29 cellular contexts compared by ENCODE assay signal in the genomic region with DNA sequence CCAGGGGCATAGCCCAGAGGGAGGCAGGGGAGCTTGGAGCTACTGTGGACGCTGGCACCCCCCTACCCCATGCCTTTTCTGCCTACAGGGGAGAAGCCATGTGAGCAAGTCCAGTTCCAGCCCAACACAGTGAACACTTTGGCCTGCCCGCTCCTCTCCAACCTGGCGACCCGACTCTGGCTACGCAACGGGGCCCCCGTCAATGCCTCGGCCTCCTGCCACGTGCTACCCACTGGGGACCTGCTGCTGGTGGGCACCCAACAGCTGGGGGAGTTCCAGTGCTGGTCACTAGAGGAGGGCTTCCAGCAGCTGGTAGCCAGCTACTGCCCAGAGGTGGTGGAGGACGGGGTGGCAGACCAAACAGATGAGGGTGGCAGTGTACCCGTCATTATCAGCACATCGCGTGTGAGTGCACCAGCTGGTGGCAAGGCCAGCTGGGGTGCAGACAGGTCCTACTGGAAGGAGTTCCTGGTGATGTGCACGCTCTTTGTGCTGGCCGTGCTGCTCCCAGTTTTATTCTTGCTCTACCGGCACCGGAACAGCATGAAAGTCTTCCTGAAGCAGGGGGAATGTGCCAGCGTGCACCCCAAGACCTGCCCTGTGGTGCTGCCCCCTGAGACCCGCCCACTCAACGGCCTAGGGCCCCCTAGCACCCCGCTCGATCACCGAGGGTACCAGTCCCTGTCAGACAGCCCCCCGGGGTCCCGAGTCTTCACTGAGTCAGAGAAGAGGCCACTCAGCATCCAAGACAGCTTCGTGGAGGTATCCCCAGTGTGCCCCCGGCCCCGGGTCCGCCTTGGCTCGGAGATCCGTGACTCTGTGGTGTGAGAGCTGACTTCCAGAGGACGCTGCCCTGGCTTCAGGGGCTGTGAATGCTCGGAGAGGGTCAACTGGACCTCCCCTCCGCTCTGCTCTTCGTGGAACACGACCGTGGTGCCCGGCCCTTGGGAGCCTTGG. TPM values are rescaled to one million over a fixed set of nuclear protein-coding genes. Genes with fewer than 3 reads are reported as not detected.
DNase-seq lines count a peak whose midpoint lies in the region; ATAC-seq, FAIRE-seq and TF ChIP-seq lines count a peak whose summit lies in the region.
"Had no signal": no experiment of that assay in that cellular context is flagged by ENCODE, and none has a peak within 500 bp of the region (broad histone marks: within the 10 kb centered on the region; RNA-seq: fewer than 3 reads in every experiment).

No MANE protein-coding gene starts in this region.

- H3K36me3 ChIP-seq in K562 (ENCODE audit: control insufficient read depth, insufficient read depth, low read length) (peaks cover 92% of the 10 kb centered on the region), muscle layer of colon (ENCODE audit: insufficient read depth, low read length) (peaks cover 67% of the 10 kb centered on the region), mammary epithelial cell (ENCODE audit: insufficient read depth, low read length) (peaks cover 48% of the 10 kb centered on the region)
- H3K36me3 ChIP-seq: neural progenitor cell had no signal

- no peak for TF ChIP-seq POLR2A in K562 (conservative IDR thresholded peaks at IDR 0.05)

- no peak overlapping the region for H3K27ac ChIP-seq in K562 (ENCODE audit: extremely low read depth, low read depth, low read length)
- peak overlapping the region; percentile 73 for H3K27ac ChIP-seq in muscle layer of colon (ENCODE audit: low read depth, low read length)
- no peak overlapping the region for H3K27ac ChIP-seq in mammary epithelial cell (ENCODE audit: insufficient read depth, low read depth, low read length)
- H3K27ac ChIP-seq: lower lobe of right lung, neural progenitor cell, thoracic aorta had no signal

- H3K79me2 ChIP-seq in K562 (ENCODE audit: control insufficient read depth, insufficient read depth, low read length) (peaks cover 19% of the 10 kb centered on the region), mammary epithelial cell (ENCODE audit: insufficient read depth, low read length) (peaks cover 41% of the 10 kb centered on the region)

- WGBS in K562 (ENCODE audit: insufficient coverage, low coverage, missing lambda C conversion rate), result 92% methylated on average over 33 of the region's 38 CpGs
- 93% methylated on average over 25 of the region's 38 CpGs for WGBS in mammary epithelial cell (ENCODE audit: low coverage, missing lambda C conversion rate)

- H3K9me3 Mint-ChIP-seq in activated T-cell treated with anti-CD3 and anti-CD28 coated beads, Interleukin-2, amount 50 U/mL, for 24 hours, result no peaks in the 10 kb centered on the region
- H3K9me3 Mint-ChIP-seq: activated T-cell treated with anti-CD3 and anti-CD28 coated beads, Interleukin-2, amount 50 U/mL, for 4 hours; neural progenitor cell; T-helper 1 cell treated with Interleukin-12 subunit alpha and Interleukin-12 subunit beta and Interleukin-4 antibody, amounts not matched to agents 30 μg/mL and 1 μg/mL, for 36 hours had no signal

- TF ChIP-seq EP300 in K562 (IDR thresholded peaks at IDR 0.05; ENCODE audit: low read length), result no peak

- H2AFZ ChIP-seq in K562 (ENCODE audit: low read depth, low read length), result no peak overlapping the region
- no peak overlapping the region for H2AFZ ChIP-seq in mammary epithelial cell (ENCODE audit: low read depth, low read length)
- H2AFZ ChIP-seq: neural progenitor cell had no signal

- peaks cover 7 to 38% of the 10 kb centered on the region in 2 experiments; a peak in 3 of 5 replicates for H3K4me1 ChIP-seq in K562 (replicated peaks in 1 of 2; ENCODE audit: control insufficient read depth in 2 of 2, insufficient read depth in 2 of 2, low read length in 2 of 2)
- peaks cover 52% of the 10 kb centered on the region for H3K4me1 ChIP-seq in muscle layer of colon (ENCODE audit: insufficient read depth, low read length)
- no peaks in the 10 kb centered on the region for H3K4me1 ChIP-seq in mammary epithelial cell (ENCODE audit: insufficient read depth, low read length)
- H3K4me1 ChIP-seq: Caco-2, neural progenitor cell had no signal

- intact Hi-C loops in K562 (cut with micrococcal nuclease), result no loop called here
- intact Hi-C loops in mammary epithelial cell (cut with micrococcal nuclease), result no loop called here

- no peak for TF ChIP-seq RAD21 in K562 (CRISPR knock-in tag; conservative IDR thresholded peaks at IDR 0.05 in 1 of 2, IDR thresholded peaks at IDR 0.05 in 1 of 2)

- no TSS peak for BruUV-seq in K562 (replicated peaks; lab: Mats Ljungman, UMichigan)
- BruUV-seq in mammary epithelial cell (replicated peaks; lab: Mats Ljungman, UMichigan), result no TSS peak

- dilution Hi-C loops in mammary epithelial cell (cut with HindIII; ENCODE audit: low sequenced_read_pairs), result no loop called here

- in situ Hi-C loops in K562 (cut with MboI) (no loop called here), mammary epithelial cell (cut with MboI; ENCODE audit: low sequenced_read_pairs in 2 of 2) (no loop called here)

- no peaks in the 10 kb centered on the region for H3K9me1 ChIP-seq in K562 (ENCODE audit: control insufficient read depth, insufficient read depth, low read length)

- POLR2A ChIA-PET in K562 (lab: Yijun Ruan, JAX), result interaction anchor here (0.6 to 0.9 kb wide), 4 partner anchors 8 to 251 kb away, joined by 3 read pairs; partner anchors contain the start of gene SEMA4B

- no peak for DNase-seq in activated T-cell treated with anti-CD3 and anti-CD28 coated beads, Interleukin-2, amount 50 U/mL, for 24 hours
- no peak for DNase-seq in activated T-cell treated with anti-CD3 and anti-CD28 coated beads, Interleukin-2, amount 50 U/mL, for 48 hours
- DNase-seq in K562 (ENCODE audit: extremely low read depth in 1 of 4, low spot score in 3 of 4) (no peak), urothelium cell line (ENCODE audit: low spot score) (no peak), mammary epithelial cell (no peak), NCI-H2171 treated with DMSO at 0.1 percent for 48 hours (lab: John Stamatoyannopoulos, UW) (no peak)
- DNase-seq: 8988T; activated CD4-positive, alpha-beta T cell treated with anti-CD3 and anti-CD28 coated beads for 1 hour; activated naive CD4-positive, alpha-beta T cell; activated T-cell treated with anti-CD3 and anti-CD28 coated beads, Interleukin-2, amount 50 U/mL, for 4 hours; Caco-2; DMS79 treated with DMSO at 0.1 percent for 48 hours; GF-D8; head of caudate nucleus; lower lobe of right lung; NCI-H1105; NCI-H1930; NCI-H2227 treated with DMSO at 0.1 percent for 48 hours; posterior cingulate gyrus; RPMI8226; stimulated activated CD4-positive, alpha-beta T cell treated with anti-CD3 and anti-CD28 coated beads, Interleukin-15, amount 100 ng/mL, for 24 hours; stimulated activated naive CD8-positive, alpha-beta T cell treated with anti-CD3 and anti-CD28 coated beads, Interleukin-15, Interleukin-2, amounts not matched to agents 100 U/mL and 50 U/mL, for 24 hours had no signal

- 0 out of 2 replicates have a peak, but pooled peaks cover 4% of the 10 kb centered on the region for H4K20me1 ChIP-seq in K562 (replicated peaks; ENCODE audit: control insufficient read depth, insufficient read depth, low read length)
- no peaks in the 10 kb centered on the region for H4K20me1 ChIP-seq in mammary epithelial cell (ENCODE audit: insufficient read depth, low read length)

- H3K27ac Mint-ChIP-seq in activated T-cell treated with anti-CD3 and anti-CD28 coated beads, Interleukin-2, amount 50 U/mL, for 24 hours, result peak overlapping the region; percentile 97
- H3K27ac Mint-ChIP-seq: neural progenitor cell; T-helper 1 cell treated with Interleukin-12 subunit alpha and Interleukin-12 subunit beta and Interleukin-4 antibody, amounts not matched to agents 30 μg/mL and 1 μg/mL, for 36 hours had no signal

- H3K27me3 Mint-ChIP-seq in activated T-cell treated with anti-CD3 and anti-CD28 coated beads, Interleukin-2, amount 50 U/mL, for 24 hours, result no peaks in the 10 kb centered on the region

- H3K9ac ChIP-seq in K562 (ENCODE audit: insufficient read depth in 1 of 2, low read depth in 2 of 2, low read length in 2 of 2), result peak overlapping the region in 1 of 2 experiments; percentile 50; a peak in 2 of 4 replicates
- H3K9ac ChIP-seq in muscle layer of colon (ENCODE audit: low read length), result no peak overlapping the region
- H3K9ac ChIP-seq in mammary epithelial cell (ENCODE audit: insufficient read depth, low read length), result no peak overlapping the region
- H3K9ac ChIP-seq: neural progenitor cell had no signal

- no peak for FAIRE-seq in K562 (lab: Jason Lieb, UNC)
- peak; percentile 37 for FAIRE-seq in urothelium cell line (lab: Jason Lieb, UNC)

- TF ChIP-seq CTCF in K562 (IDR thresholded peaks at IDR 0.05 in 2 of 3, conservative IDR thresholded peaks at IDR 0.05 in 1 of 3; ENCODE audit: insufficient read depth in 2 of 3, low read depth in 1 of 3, low read length in 3 of 3) (no peak), mammary epithelial cell (conservative IDR thresholded peaks at IDR 0.05 in 1 of 2, IDR thresholded peaks at IDR 0.05 in 1 of 2; ENCODE audit: extremely low read depth in 1 of 2, insufficient read depth in 1 of 2, low read depth in 1 of 2, low read length in 2 of 2) (no peak)

- H3K27me3 ChIP-seq in K562 (ENCODE audit: control insufficient read depth in 2 of 2, insufficient read depth in 2 of 2, low read length in 2 of 2) (no peaks in the 10 kb centered on the region), muscle layer of colon (ENCODE audit: control insufficient read depth in 1 of 2, insufficient read depth in 2 of 2, low read length in 2 of 2) (no peaks in the 10 kb centered on the region), mammary epithelial cell (ENCODE audit: insufficient read depth, low read length) (no peaks in the 10 kb centered on the region)

- no peak for ATAC-seq in K562
- ATAC-seq in HG03439 (IDR thresholded peaks at IDR 0.05; ENCODE audit: unreplicated experiment), result no peak
- ATAC-seq: activated T-cell treated with anti-CD3 and anti-CD28 coated beads, Interleukin-2, amount 50 U/mL, for 4 hours; lower lobe of right lung; stimulated activated naive CD8-positive, alpha-beta T cell treated with anti-CD3 and anti-CD28 coated beads, Interleukin-15, Interleukin-2, amounts not matched to agents 100 U/mL and 50 U/mL, for 24 hours had no signal

- peaks cover 38% of the 10 kb centered on the region for H3K4me1 Mint-ChIP-seq in activated T-cell treated with anti-CD3 and anti-CD28 coated beads, Interleukin-2, amount 50 U/mL, for 24 hours (ENCODE audit: low read depth)

- H3K4me2 ChIP-seq in K562 (ENCODE audit: insufficient read depth, low read length), result no peak overlapping the region
- H3K4me2 ChIP-seq in mammary epithelial cell (ENCODE audit: insufficient read depth, low read depth, low read length), result no peak overlapping the region
- H3K4me2 ChIP-seq: neural progenitor cell had no signal

- no peak overlapping the region for H3K4me3 ChIP-seq in K562
- no peak overlapping the region for H3K4me3 ChIP-seq in muscle layer of colon (ENCODE audit: low read depth in 1 of 2, low read length in 2 of 2)
- H3K4me3 ChIP-seq in mammary epithelial cell (replicated peaks in 1 of 3; ENCODE audit: insufficient read depth in 1 of 3, low read depth in 2 of 3, low read length in 3 of 3), result no peak overlapping the region
- H3K4me3 ChIP-seq: lower lobe of right lung, neural progenitor cell, thoracic aorta had no signal

- H3K9me3 ChIP-seq in K562 (replicated peaks; ENCODE audit: control insufficient read depth, insufficient read depth, low read depth, low read length), result no peaks in the 10 kb centered on the region
- no peaks in the 10 kb centered on the region for H3K9me3 ChIP-seq in muscle layer of colon (ENCODE audit: low read length)
- H3K9me3 ChIP-seq in mammary epithelial cell (replicated peaks; ENCODE audit: insufficient read depth, low read length), result no peaks in the 10 kb centered on the region
- H3K9me3 ChIP-seq: Caco-2, lower lobe of right lung, thoracic aorta had no signal

- peaks cover 77% of the 10 kb centered on the region for H3K36me3 Mint-ChIP-seq in activated T-cell treated with anti-CD3 and anti-CD28 coated beads, Interleukin-2, amount 50 U/mL, for 24 hours (ENCODE audit: low read depth)

- CTCF ChIA-PET in K562 (lab: Yijun Ruan, JAX; ENCODE audit: low intra/inter-chr PET ratio) (no interaction called here), mammary epithelial cell (lab: Charles Lee; ENCODE audit: low non-redundant PET) (no interaction called here)

- no peak overlapping the region for H3K4me3 Mint-ChIP-seq in activated T-cell treated with anti-CD3 and anti-CD28 coated beads, Interleukin-2, amount 50 U/mL, for 24 hours
- H3K4me3 Mint-ChIP-seq: activated T-cell treated with anti-CD3 and anti-CD28 coated beads, Interleukin-2, amount 50 U/mL, for 4 hours; neural progenitor cell; T-helper 1 cell treated with Interleukin-12 subunit alpha and Interleukin-12 subunit beta and Interleukin-4 antibody, amounts not matched to agents 30 μg/mL and 1 μg/mL, for 36 hours had no signal

RNA-seq across cellular contexts. Expression of gene CIB1, which starts 5.6 kb away (rescaled TPM):
- 14.3 and 33.8 TPM in 2 replicates for total RNA-seq in K562 (2011; cell fraction: chromatin; rRNA removed; ENCODE audit: low replicate concordance)
- 35.9 and 36.5 TPM in 2 replicates for total RNA-seq in K562 (2011; cell fraction: nucleolus; rRNA removed)
- 26.0 and 30.1 TPM in 2 replicates for total RNA-seq in K562 (2011; cell fraction: nucleoplasm; rRNA removed)
- 61.4 and 94.5 TPM in 2 replicates for total RNA-seq in K562 (2014; rRNA removed)
- 46.9 and 49.6 TPM in 2 replicates for total RNA-seq in K562 (2014; rRNA removed; fragmentation: Illumina TruSeq; extraction: Trizol)
- 63.4 and 64.5 TPM in 2 replicates for total RNA-seq in K562 (2015; rRNA removed; fragmentation: Illumina TruSeq; extraction: Trizol)
- total RNA-seq in K562 (2021), result 106 and 107 TPM in 2 replicates
- polyA plus RNA-seq in K562 (2011; rRNA removed), result 136 and 186 TPM in 2 replicates
- 212 and 302 TPM in 2 replicates for polyA plus RNA-seq in K562 (2011; cell fraction: cytosol; rRNA removed)
- polyA plus RNA-seq in K562 (2011; cell fraction: nucleus; rRNA removed), result 104 and 147 TPM in 2 replicates
- 132 and 166 TPM in 2 replicates for polyA plus RNA-seq in K562 (2012)
- 107 and 138 TPM in 2 replicates for polyA plus RNA-seq in K562 (2014; fragmentation: Illumina TruSeq; extraction: Trizol)
- 10 to 100 TPM; 14.9 to 33.8 TPM for polyA plus RNA-seq in K562 (2014; fragmentation: Nextera tagmentation; extraction: Ambion mirVana)
- polyA plus RNA-seq in K562 (2014; rRNA removed), result 128 and 142 TPM in 2 replicates
- 38.2 and 47.4 TPM in 2 replicates for polyA minus RNA-seq in K562 (2011; rRNA and poly(A)+ RNA removed)
- polyA minus RNA-seq in K562 (2011; cell fraction: cytosol; rRNA and poly(A)+ RNA removed), result 35.2 and 37.1 TPM in 2 replicates
- polyA minus RNA-seq in K562 (2011; cell fraction: nucleus; rRNA and poly(A)+ RNA removed), result 10.0 and 16.9 TPM in 2 replicates
- total RNA-seq in mammary epithelial cell, result 10 to 100 TPM; 14.8 to 74.6 TPM
- polyA plus RNA-seq in mammary epithelial cell, result 115 TPM
- polyA minus RNA-seq in mammary epithelial cell, result 42.4 TPM

RNA-seq across cellular contexts. Expression of gene GDPGP1, which starts 5.9 kb away (rescaled TPM):
- 9.0 and 29.0 TPM in 2 replicates for total RNA-seq in K562 (2011; cell fraction: chromatin; rRNA removed; ENCODE audit: low replicate concordance)
- total RNA-seq in K562 (2011; cell fraction: nucleolus; rRNA removed), result 29.9 and 32.4 TPM in 2 replicates
- 18.3 and 18.8 TPM in 2 replicates for total RNA-seq in K562 (2011; cell fraction: nucleoplasm; rRNA removed)
- total RNA-seq in K562 (2014; rRNA removed) (3.9 and 4.0 TPM in 2 replicates), K562 (2014; rRNA removed; fragmentation: Illumina TruSeq; extraction: Trizol) (2.8 and 3.0 TPM in 2 replicates), K562 (2015; rRNA removed; fragmentation: Illumina TruSeq; extraction: Trizol) (2.4 and 3.0 TPM in 2 replicates), K562 (2021) (6.0 and 6.1 TPM in 2 replicates), mammary epithelial cell (1 to 10 TPM; 3.9 to 6.8 TPM)
- polyA plus RNA-seq in K562 (2011; rRNA removed) (3.7 and 4.0 TPM in 2 replicates), K562 (2014; fragmentation: Illumina TruSeq; extraction: Trizol) (1.2 and 2.0 TPM in 2 replicates), K562 (2014; fragmentation: Nextera tagmentation; extraction: Ambion mirVana) (under 1 TPM; 0.78 to 0.92 TPM), K562 (2014; rRNA removed) (2.6 and 3.3 TPM in 2 replicates), mammary epithelial cell (2.6 TPM)
- 1.4 and 2.7 TPM in 2 replicates for polyA plus RNA-seq in K562 (2011; cell fraction: cytosol; rRNA removed)
- 9.9 and 12.7 TPM in 2 replicates for polyA plus RNA-seq in K562 (2011; cell fraction: nucleus; rRNA removed)
- 2.3 and 4.2 TPM in 2 replicates for polyA plus RNA-seq in K562 (2012)
- polyA minus RNA-seq in K562 (2011; rRNA and poly(A)+ RNA removed), result 7.1 and 7.7 TPM in 2 replicates
- polyA minus RNA-seq in K562 (2011; cell fraction: cytosol; rRNA and poly(A)+ RNA removed), result 6.0 and 7.6 TPM in 2 replicates
- polyA minus RNA-seq in K562 (2011; cell fraction: nucleus; rRNA and poly(A)+ RNA removed), result 13.9 and 15.4 TPM in 2 replicates
- polyA minus RNA-seq in mammary epithelial cell, result 7.6 TPM

RNA-seq across cellular contexts. Expression of gene TTLL13, which starts 21.3 kb away (rescaled TPM):
- total RNA-seq in K562 (2011; cell fraction: chromatin; rRNA removed; ENCODE audit: low replicate concordance), result 1.1 and 1.4 TPM in 2 replicates
- 0.53 and 0.83 TPM in 2 replicates for total RNA-seq in K562 (2011; cell fraction: nucleolus; rRNA removed)
- total RNA-seq in K562 (2011; cell fraction: nucleoplasm; rRNA removed), result 0.37 and 0.76 TPM in 2 replicates
- 0.04 TPM in 1 of 2 replicates, not detected in the other for total RNA-seq in K562 (2014; rRNA removed)
- total RNA-seq in K562 (2014; rRNA removed; fragmentation: Illumina TruSeq; extraction: Trizol), result 0.10 and 0.22 TPM in 2 replicates
- 0.11 TPM in 1 of 2 replicates, not detected in the other for total RNA-seq in K562 (2015; rRNA removed; fragmentation: Illumina TruSeq; extraction: Trizol)
- total RNA-seq in K562 (2021), result 0.11 and 0.36 TPM in 2 replicates
- 0.20 and 0.24 TPM in 2 replicates for polyA plus RNA-seq in K562 (2011; rRNA removed)
- 0.22 and 0.24 TPM in 2 replicates for polyA plus RNA-seq in K562 (2011; cell fraction: cytosol; rRNA removed)
- 0.49 and 0.74 TPM in 2 replicates for polyA plus RNA-seq in K562 (2011; cell fraction: nucleus; rRNA removed)
- polyA plus RNA-seq in K562 (2012), result 0.17 and 0.55 TPM in 2 replicates
- polyA plus RNA-seq in K562 (2014; fragmentation: Illumina TruSeq; extraction: Trizol), result 0.12 TPM in 1 of 2 replicates, not detected in the other
- under 1 TPM; 0.10 to 0.17 TPM for polyA plus RNA-seq in K562 (2014; fragmentation: Nextera tagmentation; extraction: Ambion mirVana)
- 0.05 TPM in 1 of 2 replicates, not detected in the other for polyA plus RNA-seq in K562 (2014; rRNA removed)
- polyA minus RNA-seq in K562 (2011; rRNA and poly(A)+ RNA removed), result 0.28 and 0.51 TPM in 2 replicates
- polyA minus RNA-seq in K562 (2011; cell fraction: cytosol; rRNA and poly(A)+ RNA removed), result not detected in 2 replicates
- 0.22 and 0.40 TPM in 2 replicates for polyA minus RNA-seq in K562 (2011; cell fraction: nucleus; rRNA and poly(A)+ RNA removed)
- under 1 TPM; 0.17 to 0.21 TPM for total RNA-seq in mammary epithelial cell
- 0.02 TPM for polyA plus RNA-seq in mammary epithelial cell
- polyA minus RNA-seq in mammary epithelial cell, result not detected
- total RNA-seq: kidney epithelial cell, lower lobe of right lung, MCF 10A, thoracic aorta had no signal

RNA-seq across cellular contexts. Expression of gene SEMA4B, which starts 27.0 kb away (rescaled TPM):
- total RNA-seq in K562 (2011; cell fraction: chromatin; rRNA removed; ENCODE audit: low replicate concordance), result 229 and 471 TPM in 2 replicates
- total RNA-seq in K562 (2011; cell fraction: nucleolus; rRNA removed), result 275 and 311 TPM in 2 replicates
- 234 and 268 TPM in 2 replicates for total RNA-seq in K562 (2011; cell fraction: nucleoplasm; rRNA removed)
- total RNA-seq in K562 (2014; rRNA removed) (11.0 and 38.7 TPM in 2 replicates), K562 (2014; rRNA removed; fragmentation: Illumina TruSeq; extraction: Trizol) (8.5 and 10.7 TPM in 2 replicates), K562 (2015; rRNA removed; fragmentation: Illumina TruSeq; extraction: Trizol) (16.7 and 17.7 TPM in 2 replicates), K562 (2021) (33.6 and 37.9 TPM in 2 replicates), mammary epithelial cell (100 to 1,000 TPM in 1 of 2 donors, 10 to 100 TPM in 1; 44.3 to 108 TPM)
- polyA plus RNA-seq in K562 (2011; rRNA removed) (28.8 and 56.9 TPM in 2 replicates), K562 (2014; fragmentation: Illumina TruSeq; extraction: Trizol) (10.9 and 16.9 TPM in 2 replicates), K562 (2014; fragmentation: Nextera tagmentation; extraction: Ambion mirVana) (1 to 10 TPM; 1.3 to 1.5 TPM), K562 (2014; rRNA removed) (24.8 and 27.8 TPM in 2 replicates), mammary epithelial cell (85.9 TPM)
- polyA plus RNA-seq in K562 (2011; cell fraction: cytosol; rRNA removed), result 31.0 and 40.4 TPM in 2 replicates
- polyA plus RNA-seq in K562 (2011; cell fraction: nucleus; rRNA removed), result 155 and 194 TPM in 2 replicates
- polyA plus RNA-seq in K562 (2012), result 31.3 and 40.0 TPM in 2 replicates
- polyA minus RNA-seq in K562 (2011; rRNA and poly(A)+ RNA removed), result 41.6 and 47.9 TPM in 2 replicates
- polyA minus RNA-seq in K562 (2011; cell fraction: cytosol; rRNA and poly(A)+ RNA removed), result 59.8 and 102 TPM in 2 replicates
- 62.9 and 86.3 TPM in 2 replicates for polyA minus RNA-seq in K562 (2011; cell fraction: nucleus; rRNA and poly(A)+ RNA removed)
- polyA minus RNA-seq in mammary epithelial cell, result 152 TPM

RNA-seq across cellular contexts. Expression of gene NGRN, which starts 37.4 kb away (rescaled TPM):
- 23.0 and 24.9 TPM in 2 replicates for total RNA-seq in K562 (2011; cell fraction: chromatin; rRNA removed; ENCODE audit: low replicate concordance)
- 17.9 and 20.5 TPM in 2 replicates for total RNA-seq in K562 (2011; cell fraction: nucleolus; rRNA removed)
- 24.8 and 26.5 TPM in 2 replicates for total RNA-seq in K562 (2011; cell fraction: nucleoplasm; rRNA removed)
- total RNA-seq in K562 (2014; rRNA removed) (69.5 and 73.4 TPM in 2 replicates), K562 (2014; rRNA removed; fragmentation: Illumina TruSeq; extraction: Trizol) (54.9 and 58.8 TPM in 2 replicates), K562 (2015; rRNA removed; fragmentation: Illumina TruSeq; extraction: Trizol) (60.0 and 61.5 TPM in 2 replicates), K562 (2021) (64.6 and 66.5 TPM in 2 replicates), mammary epithelial cell (10 to 100 TPM; 55.3 to 77.2 TPM)
- polyA plus RNA-seq in K562 (2011; rRNA removed) (57.5 and 62.8 TPM in 2 replicates), K562 (2014; fragmentation: Illumina TruSeq; extraction: Trizol) (47.9 and 56.5 TPM in 2 replicates), K562 (2014; fragmentation: Nextera tagmentation; extraction: Ambion mirVana) (10 to 100 TPM; 14.0 to 21.0 TPM), K562 (2014; rRNA removed) (64.5 and 70.3 TPM in 2 replicates), mammary epithelial cell (36.4 TPM)
- polyA plus RNA-seq in K562 (2011; cell fraction: cytosol; rRNA removed), result 45.8 and 48.7 TPM in 2 replicates
- polyA plus RNA-seq in K562 (2011; cell fraction: nucleus; rRNA removed), result 21.4 and 27.0 TPM in 2 replicates
- polyA plus RNA-seq in K562 (2012), result 49.2 and 50.7 TPM in 2 replicates
- 37.7 and 38.0 TPM in 2 replicates for polyA minus RNA-seq in K562 (2011; rRNA and poly(A)+ RNA removed)
- 18.5 and 20.3 TPM in 2 replicates for polyA minus RNA-seq in K562 (2011; cell fraction: cytosol; rRNA and poly(A)+ RNA removed)
- 8.5 and 11.4 TPM in 2 replicates for polyA minus RNA-seq in K562 (2011; cell fraction: nucleus; rRNA and poly(A)+ RNA removed)
- 11.9 TPM for polyA minus RNA-seq in mammary epithelial cell
